Comparison of ENCODE assay signal across 17 cellular contexts in the genomic region with DNA sequence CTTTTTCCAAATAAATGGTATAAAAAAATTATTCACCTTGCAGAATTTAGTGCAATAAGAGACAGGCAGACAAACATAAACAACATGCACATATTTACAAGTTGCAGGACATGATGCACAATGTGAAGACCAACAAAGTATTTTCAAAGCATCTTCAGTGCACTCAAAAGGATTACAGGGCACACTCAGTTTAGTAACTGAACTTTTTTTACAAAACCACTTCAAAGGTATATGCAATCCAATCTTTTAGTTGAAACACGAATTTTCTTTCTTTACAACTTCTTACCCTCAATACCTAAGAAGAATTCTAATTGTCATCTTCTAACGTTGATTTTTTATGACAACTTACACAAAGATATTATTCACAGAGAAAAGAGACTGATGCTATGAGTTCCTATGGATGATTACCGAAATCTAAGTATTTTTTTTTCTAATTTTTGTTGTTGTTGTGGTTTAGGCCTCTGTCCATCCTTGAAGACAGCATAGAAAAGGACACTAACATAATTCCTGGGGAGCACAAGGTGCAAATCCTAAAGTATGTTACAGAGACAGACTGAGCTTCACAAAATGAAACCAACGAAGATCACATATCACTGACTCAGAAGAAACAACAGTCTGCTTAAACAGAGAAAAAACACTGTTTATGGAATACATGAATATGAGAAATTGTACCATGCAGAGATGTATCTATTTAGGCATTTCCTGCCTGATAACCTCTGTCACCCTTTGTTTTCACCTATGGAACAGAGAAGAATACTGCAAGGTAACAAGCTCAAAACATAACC. TPM values are rescaled to one million over a fixed set of nuclear protein-coding genes. Genes with fewer than 3 reads are reported as not detected.
DNase-seq lines count a peak whose midpoint lies in the region; ATAC-seq and TF ChIP-seq lines count a peak whose summit lies in the region.
"Had no signal": no experiment of that assay in that cellular context is flagged by ENCODE, and none has a peak within 500 bp of the region (broad histone marks: within the 10 kb centered on the region; RNA-seq: fewer than 3 reads in every experiment).

No MANE protein-coding gene starts in this region.

- no peak overlapping the region for H3K27ac Mint-ChIP-seq in activated T-cell treated with anti-CD3 and anti-CD28 coated beads, Interleukin-2, amount 50 U/mL, for 24 hours
- peak overlapping the region; percentile 71 for H3K27ac Mint-ChIP-seq in activated T-helper 17 cell treated with anti-CD3 and anti-CD28 coated beads, Interleukin-2, amount 50 U/mL, for 72 hours
- H3K27ac Mint-ChIP-seq in naive thymus-derived CD8-positive, alpha-beta T cell = peak overlapping the region in 8 of 10 donors; percentile 8 to 88 (median 66)
- H3K27ac Mint-ChIP-seq: progenitor cell of endocrine pancreas had no signal

- peak overlapping the region; percentile 47 for H3K4me3 Mint-ChIP-seq in activated T-cell treated with anti-CD3 and anti-CD28 coated beads, Interleukin-2, amount 50 U/mL, for 24 hours
- H3K4me3 Mint-ChIP-seq in activated T-helper 17 cell treated with anti-CD3 and anti-CD28 coated beads, Interleukin-2, amount 50 U/mL, for 72 hours = peak overlapping the region; percentile 65
- H3K4me3 Mint-ChIP-seq in naive thymus-derived CD8-positive, alpha-beta T cell = peak overlapping the region in 9 of 10 donors; percentile 33 to 72 (median 47)

- H3K4me1 ChIP-seq in HCT116 (ENCODE audit: control insufficient read depth in 1 of 2, insufficient read depth in 2 of 2, low read length in 2 of 2) (no peaks in the 10 kb centered on the region), gastrocnemius medialis (peaks cover 0 to 14% of the 10 kb centered on the region in 2 donors)
- H3K4me1 ChIP-seq: left lung had no signal

- TF ChIP-seq CTCF in HCT116 (IDR thresholded peaks at IDR 0.05 in 2 of 3, conservative IDR thresholded peaks at IDR 0.05 in 1 of 3; ENCODE audit: borderline replicate concordance in 1 of 3, insufficient read depth in 1 of 3, low read depth in 2 of 3, low read length in 2 of 3) (no peak), gastrocnemius medialis (IDR thresholded peaks at IDR 0.05 in 4 of 5, conservative IDR thresholded peaks at IDR 0.05 in 1 of 5) (no peak)

- ATAC-seq in HCT116 (no peak), gastrocnemius medialis (no peak), GM21786 (IDR thresholded peaks at IDR 0.05; ENCODE audit: unreplicated experiment) (no peak), HG02678 (IDR thresholded peaks at IDR 0.05; ENCODE audit: unreplicated experiment) (no peak)
- ATAC-seq in activated T-helper 17 cell treated with anti-CD3 and anti-CD28 coated beads, Interleukin-2, amount 50 U/mL, for 72 hours (replicated peaks) = peak; percentile 46
- no peak for ATAC-seq in naive thymus-derived CD8-positive, alpha-beta T cell
- ATAC-seq: gastroesophageal sphincter, left lung had no signal

- no peaks in the 10 kb centered on the region; the same call in 1 of the 2 replicates for H4K20me1 ChIP-seq in HCT116 (ENCODE audit: insufficient read depth)

- TSS peak; percentile 6 for BruUV-seq in HCT116 (replicated peaks; lab: Mats Ljungman, UMichigan)

- H3K9me2 ChIP-seq in HCT116 (ENCODE audit: insufficient read depth) = no peaks in the 10 kb centered on the region

- no peaks in the 10 kb centered on the region for H3K27me3 Mint-ChIP-seq in activated T-cell treated with anti-CD3 and anti-CD28 coated beads, Interleukin-2, amount 50 U/mL, for 24 hours
- no peaks in the 10 kb centered on the region for H3K27me3 Mint-ChIP-seq in activated T-helper 17 cell treated with anti-CD3 and anti-CD28 coated beads, Interleukin-2, amount 50 U/mL, for 72 hours
- H3K27me3 Mint-ChIP-seq in naive thymus-derived CD8-positive, alpha-beta T cell = no peaks in the 10 kb centered on the region
- H3K27me3 Mint-ChIP-seq: progenitor cell of endocrine pancreas had no signal

- in situ Hi-C loops in gastrocnemius medialis (cut with MboI; ENCODE audit: low sequenced_read_pairs in 4 of 4) = loop anchor here in 2 of 4 donors (25.0 kb wide), 1 partner anchor 541 kb away; a partner anchor contains a TSS

- peaks cover 35% of the 10 kb centered on the region for H3K4me1 Mint-ChIP-seq in activated T-cell treated with anti-CD3 and anti-CD28 coated beads, Interleukin-2, amount 50 U/mL, for 24 hours (ENCODE audit: low read depth)
- peaks cover 18% of the 10 kb centered on the region for H3K4me1 Mint-ChIP-seq in activated T-helper 17 cell treated with anti-CD3 and anti-CD28 coated beads, Interleukin-2, amount 50 U/mL, for 72 hours
- peaks cover 8 to 30% (median 24%) of the 10 kb centered on the region in 4 donors for H3K4me1 Mint-ChIP-seq in naive thymus-derived CD8-positive, alpha-beta T cell

- H3K27ac ChIP-seq in HCT116 (ENCODE audit: low read depth, low read length) (no peak overlapping the region), gastrocnemius medialis (no peak overlapping the region)
- H3K27ac ChIP-seq: left lung, vagina had no signal

- no peak for DNase-seq in activated T-cell treated with anti-CD3 and anti-CD28 coated beads, Interleukin-2, amount 50 U/mL, for 24 hours
- DNase-seq in activated T-cell treated with anti-CD3 and anti-CD28 coated beads, Interleukin-2, amount 50 U/mL, for 1 hour = no peak
- DNase-seq in HCT116 (ENCODE audit: low read depth, low spot score) (no peak), gastrocnemius medialis (no peak)
- DNase-seq in naive thymus-derived CD8-positive, alpha-beta T cell = peak in 2 of 10 donors; percentile 16 to 19
- DNase-seq: EL; Karpas-422; left lung; NCI-H1436 treated with DMSO at 0.1 percent for 48 hours; spleen; stimulated activated naive CD4-positive, alpha-beta T cell treated with Interleukin-2 at 50 U/mL for 16 hours had no signal

- no peak overlapping the region for H3K9ac ChIP-seq in HCT116 (ENCODE audit: low read length)

- no peaks in the 10 kb centered on the region for H3K9me3 Mint-ChIP-seq in activated T-cell treated with anti-CD3 and anti-CD28 coated beads, Interleukin-2, amount 50 U/mL, for 24 hours
- H3K9me3 Mint-ChIP-seq in activated T-helper 17 cell treated with anti-CD3 and anti-CD28 coated beads, Interleukin-2, amount 50 U/mL, for 72 hours = no peaks in the 10 kb centered on the region
- no peaks in the 10 kb centered on the region for H3K9me3 Mint-ChIP-seq in naive thymus-derived CD8-positive, alpha-beta T cell

- RAD21 ChIA-PET in HCT116 (lab: Charles Lee; ENCODE audit: low non-redundant PET in 1 of 2, low total read pairs in 2 of 2, uncharacterized antibody in 2 of 2, unreplicated experiment in 2 of 2) = no interaction called here

- CTCF ChIA-PET in HCT116 (lab: Charles Lee) = interaction anchor here (2.0 kb wide), 1 partner anchor 294 kb away, joined by 7 read pairs; no protein-coding TSS in a partner anchor

- H2AFZ ChIP-seq in HCT116 (ENCODE audit: low read depth, low read length, poor library complexity, severe bottlenecking) = no peak overlapping the region

- H3K79me2 ChIP-seq in HCT116 (ENCODE audit: insufficient read depth, low read length) = no peaks in the 10 kb centered on the region

- intact Hi-C loops in HCT116 (cut with micrococcal nuclease) (no loop called here), gastrocnemius medialis (cut with DNase I; ENCODE audit: low total_unique reads) (no loop called here)

- TF ChIP-seq POLR2A in HCT116 (IDR thresholded peaks at IDR 0.05; ENCODE audit: borderline replicate concordance, extremely low read depth, insufficient read depth, insufficient read length) = no peak
- TF ChIP-seq POLR2A in gastrocnemius medialis (IDR thresholded peaks at IDR 0.05) = no peak

- TF ChIP-seq RAD21 in HCT116 (IDR thresholded peaks at IDR 0.05; ENCODE audit: low read depth) = no peak

- H3K27me3 ChIP-seq in HCT116 (ENCODE audit: insufficient read depth, low read length) = no peaks in the 10 kb centered on the region
- H3K27me3 ChIP-seq in gastrocnemius medialis = no peaks in the 10 kb centered on the region
- H3K27me3 ChIP-seq: gastroesophageal sphincter, left lung, spleen, vagina had no signal

- no peaks in the 10 kb centered on the region for H3K36me3 ChIP-seq in HCT116 (ENCODE audit: control insufficient read depth in 1 of 2, insufficient read depth in 2 of 2, low read length in 2 of 2)
- H3K36me3 ChIP-seq in gastrocnemius medialis = no peaks in the 10 kb centered on the region

- H3K4me2 ChIP-seq in HCT116 (ENCODE audit: low read length) = no peak overlapping the region

- POLR2A ChIA-PET in HCT116 (lab: Charles Lee) = no interaction called here
- POLR2A ChIA-PET in naive thymus-derived CD8-positive, alpha-beta T cell (lab: Charles Lee) = interaction anchor here (1.2 kb wide), 1 partner anchor 50 kb away, joined by 4 read pairs; a partner anchor contains a TSS

- H3K36me3 Mint-ChIP-seq in activated T-cell treated with anti-CD3 and anti-CD28 coated beads, Interleukin-2, amount 50 U/mL, for 24 hours (ENCODE audit: low read depth) = peaks cover 15% of the 10 kb centered on the region
- peaks cover 17% of the 10 kb centered on the region for H3K36me3 Mint-ChIP-seq in activated T-helper 17 cell treated with anti-CD3 and anti-CD28 coated beads, Interleukin-2, amount 50 U/mL, for 72 hours (ENCODE audit: low read depth)
- H3K36me3 Mint-ChIP-seq in naive thymus-derived CD8-positive, alpha-beta T cell = peaks cover 0 to 16% (median 2%) of the 10 kb centered on the region in 3 donors

- H3K4me3 ChIP-seq in HCT116 (replicated peaks in 1 of 2; ENCODE audit: low read depth in 1 of 2, low read length in 2 of 2) (no peak overlapping the region), gastrocnemius medialis (no peak overlapping the region)
- H3K4me3 ChIP-seq: gastroesophageal sphincter, left lung, spleen, vagina had no signal

- no peaks in the 10 kb centered on the region for H3K9me3 ChIP-seq in HCT116 (ENCODE audit: control insufficient read depth in 1 of 2, insufficient read depth in 1 of 2, low read depth in 1 of 2, low read length in 2 of 2)
- no peaks in the 10 kb centered on the region for H3K9me3 ChIP-seq in gastrocnemius medialis
- H3K9me3 ChIP-seq: gastroesophageal sphincter, left lung, spleen, vagina had no signal

TF ChIP-seq in HCT116, 20 proteins besides CTCF, POLR2A, EP300 and RAD21 (continues in another document):
- TF ChIP-seq CEBPB (IDR thresholded peaks at IDR 0.05; ENCODE audit: low read depth) = no peak
- TF ChIP-seq EZH2 (IDR thresholded peaks at IDR 0.05) = no peak
- TF ChIP-seq, protein P1, sequence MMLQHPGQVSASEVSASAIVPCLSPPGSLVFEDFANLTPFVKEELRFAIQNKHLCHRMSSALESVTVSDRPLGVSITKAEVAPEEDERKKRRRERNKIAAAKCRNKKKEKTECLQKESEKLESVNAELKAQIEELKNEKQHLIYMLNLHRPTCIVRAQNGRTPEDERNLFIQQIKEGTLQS (IDR thresholded peaks at IDR 0.05) = no peak
- TF ChIP-seq TCF7L2 (IDR thresholded peaks at IDR 0.05; ENCODE audit: borderline replicate concordance, extremely low read depth, insufficient read depth, insufficient read length) = no peak
- no peak for TF ChIP-seq EZH2phosphoT487 (IDR thresholded peaks at IDR 0.05; ENCODE audit: borderline replicate concordance)

RNA-seq across cellular contexts. Expression of a gene that starts 50.3 kb away (rescaled TPM):
- total RNA-seq in HCT116 (2021; ENCODE audit: unreplicated experiment) (12.1 TPM), gastrocnemius medialis (1 to 10 TPM; 3.8 to 9.7 (median 7.3) TPM)
- 5.4 and 6.6 TPM in 2 replicates for polyA plus RNA-seq in HCT116 (2012)
- 10 to 100 TPM; 20.4 to 25.3 TPM for total RNA-seq in activated T-helper 17 cell treated with anti-CD3 and anti-CD28 coated beads, Interleukin-2, amount 50 U/mL, for 72 hours
- total RNA-seq in naive thymus-derived CD8-positive, alpha-beta T cell = 10 to 100 TPM; 17.7 to 22.8 TPM
- polyA plus RNA-seq in naive thymus-derived CD8-positive, alpha-beta T cell = 10 to 100 TPM; 15.1 to 16.3 (median 15.7) TPM
